In the genomic region with DNA sequence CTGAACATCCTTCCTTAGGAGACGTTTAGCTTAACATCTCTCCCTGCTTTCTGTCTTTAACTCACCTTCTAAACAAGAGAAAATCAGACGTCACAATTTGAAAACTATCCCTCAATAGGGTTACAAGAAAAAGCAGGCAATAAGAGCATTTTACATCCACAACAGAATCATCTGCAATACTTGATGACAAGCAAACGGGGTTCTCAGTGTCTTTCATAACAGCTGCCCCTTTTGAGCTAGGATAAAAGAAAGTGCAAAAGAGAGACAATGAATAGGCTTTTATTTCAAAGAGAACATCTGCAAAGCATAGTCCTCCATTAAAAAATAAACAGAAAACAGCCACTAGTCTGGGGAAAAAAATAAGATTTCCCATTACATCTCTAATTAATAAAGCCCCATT, we compare ENCODE assay signal across 20 cellular contexts. TPM values are rescaled to one million over a fixed set of nuclear protein-coding genes. Genes with fewer than 3 reads are reported as not detected.
DNase-seq lines count a peak whose midpoint lies in the region; ATAC-seq and TF ChIP-seq lines count a peak whose summit lies in the region.
"Had no signal": no experiment of that assay in that cellular context is flagged by ENCODE, and none has a peak within 500 bp of the region (broad histone marks: within the 10 kb centered on the region; RNA-seq: fewer than 3 reads in every experiment).

No MANE protein-coding gene starts in this region.

- CTCF ChIA-PET in PC-3 (lab: Charles Lee) = no interaction called here

- no peak overlapping the region for H3K27ac Mint-ChIP-seq in type B pancreatic cell
- H3K27ac Mint-ChIP-seq: CD8-positive, alpha-beta memory T cell had no signal

- H3K4me3 Mint-ChIP-seq in type B pancreatic cell = no peak overlapping the region
- H3K4me3 Mint-ChIP-seq: CD8-positive, alpha-beta memory T cell had no signal

- intact Hi-C loops in PC-3 (cut with micrococcal nuclease) = no loop called here

- H4K20me1 ChIP-seq in OCI-LY1 (ENCODE audit: insufficient read depth, low read length) = no peaks in the 10 kb centered on the region
- H4K20me1 ChIP-seq in neural cell (ENCODE audit: insufficient read depth) = no peaks in the 10 kb centered on the region
- H4K20me1 ChIP-seq in PC-3 (ENCODE audit: low read length) = no peaks in the 10 kb centered on the region

- H3K36me3 ChIP-seq in HUES48 (ENCODE audit: control insufficient read depth, insufficient read depth, low read length) = no peaks in the 10 kb centered on the region
- peaks cover 31% of the 10 kb centered on the region; the same call in 1 of the 2 replicates for H3K36me3 ChIP-seq in OCI-LY1 (ENCODE audit: insufficient read depth, low read length)
- H3K36me3 ChIP-seq in neural cell (ENCODE audit: insufficient read depth, low read length) = no peaks in the 10 kb centered on the region
- H3K36me3 ChIP-seq in PC-3 (ENCODE audit: low read depth, low read length) = no peaks in the 10 kb centered on the region

- no peak overlapping the region for H3K4me3 ChIP-seq in HUES48 (ENCODE audit: low read depth, low read length)
- no peak overlapping the region for H3K4me3 ChIP-seq in OCI-LY1 (ENCODE audit: low read depth, low read length, poor library complexity, severe bottlenecking)
- no peak overlapping the region for H3K4me3 ChIP-seq in neural cell (ENCODE audit: low read length)
- H3K4me3 ChIP-seq in PC-3 (ENCODE audit: low read length) = no peak overlapping the region
- H3K4me3 ChIP-seq: BLaER1 treated with 17β-estradiol and CSF1 and Interleukin-3, amounts not matched to agents 10 nM and 100 nM had no signal

- no peaks in the 10 kb centered on the region for H3K9me3 Mint-ChIP-seq in type B pancreatic cell
- H3K9me3 Mint-ChIP-seq: CD8-positive, alpha-beta memory T cell had no signal

- H3K9me2 ChIP-seq in OCI-LY1 (ENCODE audit: low read depth, low read length) = no peaks in the 10 kb centered on the region
- H3K9me2 ChIP-seq in neural cell (ENCODE audit: insufficient read depth, low read length) = no peaks in the 10 kb centered on the region
- H3K9me2 ChIP-seq in PC-3 (replicated peaks; ENCODE audit: low read length) = no peaks in the 10 kb centered on the region

- H3K27me3 ChIP-seq in HUES48 (ENCODE audit: control insufficient read depth, insufficient read depth, low read length) = no peaks in the 10 kb centered on the region
- no peaks in the 10 kb centered on the region for H3K27me3 ChIP-seq in OCI-LY1 (ENCODE audit: insufficient read depth, low read length)
- no peaks in the 10 kb centered on the region for H3K27me3 ChIP-seq in neural cell (ENCODE audit: insufficient read depth, low read depth, low read length)
- no peaks in the 10 kb centered on the region for H3K27me3 ChIP-seq in PC-3 (ENCODE audit: low read length)
- H3K27me3 ChIP-seq: BLaER1 treated with 17β-estradiol and CSF1 and Interleukin-3, amounts not matched to agents 10 nM and 100 nM had no signal

- POLR2A ChIA-PET in PC-3 (lab: Charles Lee; ENCODE audit: unreplicated experiment) = no interaction called here

- peaks cover 55% of the 10 kb centered on the region for H3K79me2 ChIP-seq in OCI-LY1 (ENCODE audit: insufficient read depth, low read length)
- H3K79me2 ChIP-seq in neural cell (replicated peaks; ENCODE audit: insufficient read depth, low read length) = peaks cover 46% of the 10 kb centered on the region
- H3K79me2 ChIP-seq in PC-3 (ENCODE audit: low read length) = no peaks in the 10 kb centered on the region

- H3K4me2 ChIP-seq in OCI-LY1 (ENCODE audit: low read length) = no peak overlapping the region; the same call in 1 of the 2 replicates
- no peak overlapping the region for H3K4me2 ChIP-seq in neural cell (ENCODE audit: low read length)
- no peak overlapping the region for H3K4me2 ChIP-seq in PC-3 (ENCODE audit: low read length)

- no peak overlapping the region for H2AFZ ChIP-seq in OCI-LY1 (ENCODE audit: low read length)
- no peak overlapping the region for H2AFZ ChIP-seq in neural cell (ENCODE audit: low read depth, low read length)
- no peak overlapping the region for H2AFZ ChIP-seq in PC-3 (ENCODE audit: low read length)

- no peak for ATAC-seq in PC-3
- ATAC-seq: SK-N-SH treated with all-trans-retinoic acid at 6 μM for 48 hours had no signal

- no peaks in the 10 kb centered on the region for H3K27me3 Mint-ChIP-seq in type B pancreatic cell
- H3K27me3 Mint-ChIP-seq: CD8-positive, alpha-beta memory T cell had no signal

- BruUV-seq in PC-3 (replicated peaks; lab: Mats Ljungman, UMichigan) = no TSS peak

- no peaks in the 10 kb centered on the region; the same call in 1 of the 2 replicates for H3F3A ChIP-seq in OCI-LY1 (ENCODE audit: insufficient read depth, low read length)
- no peaks in the 10 kb centered on the region for H3F3A ChIP-seq in neural cell (ENCODE audit: insufficient read depth, low read length, poor library complexity, severe bottlenecking)
- no peaks in the 10 kb centered on the region for H3F3A ChIP-seq in PC-3 (ENCODE audit: low read length, unreplicated experiment)

- H3K4me1 Mint-ChIP-seq in type B pancreatic cell (ENCODE audit: unreplicated experiment) = peaks cover 16% of the 10 kb centered on the region

- H3K4me1 ChIP-seq in HUES48 (ENCODE audit: control insufficient read depth, insufficient read depth, low read length) = peaks cover 19% of the 10 kb centered on the region
- H3K4me1 ChIP-seq in OCI-LY1 (ENCODE audit: insufficient read depth, low read length, severe bottlenecking) = peaks cover 97% of the 10 kb centered on the region
- no peaks in the 10 kb centered on the region for H3K4me1 ChIP-seq in PC-3 (ENCODE audit: insufficient read depth, low read length)

- H3K9ac ChIP-seq in HUES48 (ENCODE audit: low read depth, low read length) = 0 out of 2 replicates have a peak overlapping the region, but pooled peaks have one; percentile 12
- peak overlapping the region; percentile 5; the same call in 1 of the 2 replicates for H3K9ac ChIP-seq in OCI-LY1 (ENCODE audit: low read length)
- H3K9ac ChIP-seq in neural cell (ENCODE audit: low read length) = no peak overlapping the region
- no peak overlapping the region for H3K9ac ChIP-seq in PC-3 (ENCODE audit: low read length)
- H3K9ac ChIP-seq: BLaER1 treated with 17β-estradiol and CSF1 and Interleukin-3, amounts not matched to agents 10 nM and 100 nM had no signal

- H3K9me3 ChIP-seq in HUES48 (ENCODE audit: control insufficient read depth, insufficient read depth, low read length) (no peaks in the 10 kb centered on the region), OCI-LY1 (ENCODE audit: low read length) (no peaks in the 10 kb centered on the region), neural cell (ENCODE audit: low read length) (no peaks in the 10 kb centered on the region), PC-3 (ENCODE audit: low read length) (no peaks in the 10 kb centered on the region)
- H3K9me3 ChIP-seq: BLaER1 treated with 17β-estradiol and CSF1 and Interleukin-3, amounts not matched to agents 10 nM and 100 nM had no signal

- TF ChIP-seq CTCF in OCI-LY1 (IDR thresholded peaks at IDR 0.05; ENCODE audit: low read length) (no peak), neural cell (IDR thresholded peaks at IDR 0.05; ENCODE audit: poor library complexity, severe bottlenecking) (no peak), type B pancreatic cell (conservative IDR thresholded peaks at IDR 0.05) (no peak), PC-3 (conservative IDR thresholded peaks at IDR 0.05; ENCODE audit: low read depth, low read length) (no peak)

- H3K36me3 Mint-ChIP-seq in type B pancreatic cell = no peaks in the 10 kb centered on the region

- DNase-seq in type B pancreatic cell (ENCODE audit: extremely low spot score, unreplicated experiment) (no peak), PC-3 (no peak), 8988T (no peak), SK-N-DZ (ENCODE audit: low spot score) (no peak)
- DNase-seq: CD8-positive, alpha-beta memory T cell; DMS53; KG1; MV-4-11; NCI-H1694 treated with DMSO at 0.1 percent for 48 hours; NCI-H446; NCI-H69; NK-92 treated with Interleukin-12 subunit alpha and Interleukin-12 subunit beta, amount 100 ng/mL, for 24 hours; OCI-M1; SHP77 had no signal

- peak; percentile 8 for TF ChIP-seq RAD21 in neural cell (conservative IDR thresholded peaks at IDR 0.05)

- H3K27ac ChIP-seq in HUES48 (ENCODE audit: low read depth, low read length) = no peak overlapping the region
- peak overlapping the region; percentile 99 for H3K27ac ChIP-seq in OCI-LY1 (ENCODE audit: low read depth, low read length, poor library complexity, severe bottlenecking)
- peak overlapping the region; percentile 50 for H3K27ac ChIP-seq in cingulate gyrus (ENCODE audit: low read depth, low read length)
- no peak overlapping the region for H3K27ac ChIP-seq in neural cell (ENCODE audit: low read length)
- no peak overlapping the region for H3K27ac ChIP-seq in PC-3 (ENCODE audit: low read length)
- H3K27ac ChIP-seq: BLaER1 treated with 17β-estradiol and CSF1 and Interleukin-3, amounts not matched to agents 10 nM and 100 nM had no signal

- no peak for TF ChIP-seq EP300 in neural cell (conservative IDR thresholded peaks at IDR 0.05; ENCODE audit: poor library complexity, severe bottlenecking)

TF ChIP-seq in neural cell, 6 proteins besides CTCF, POLR2A, EP300 and RAD21 (continues in another document):
- TF ChIP-seq TAF1 (IDR thresholded peaks at IDR 0.05; ENCODE audit: low read depth) (no peak), POLR2AphosphoS5 (IDR thresholded peaks at IDR 0.05) (no peak), MXI1 (conservative IDR thresholded peaks at IDR 0.05; ENCODE audit: poor library complexity, severe bottlenecking) (no peak), SMC3 (conservative IDR thresholded peaks at IDR 0.05; ENCODE audit: poor library complexity) (no peak), EZH2 (IDR thresholded peaks at IDR 0.05; ENCODE audit: borderline replicate concordance, insufficient read depth, low read length, poor library complexity, severe bottlenecking) (no peak)

RNA-seq across cellular contexts. Expression of a gene that starts 13.2 kb away (rescaled TPM):
- 3.3 and 4.5 TPM in 2 replicates for polyA plus RNA-seq in neural cell
- polyA minus RNA-seq in neural cell = 20.7 and 25.6 TPM in 2 replicates
- total RNA-seq in type B pancreatic cell (ENCODE audit: low replicate concordance) = 14.3 and 14.9 TPM in 2 replicates
- total RNA-seq in PC-3 (2014; rRNA removed) = not detected in 2 replicates
- polyA plus RNA-seq in SK-N-DZ (2014; cell fraction: cytosol; rRNA removed) = 1.6 TPM in 2 replicates
- polyA plus RNA-seq in SK-N-DZ (2014; cell fraction: nucleus; rRNA removed) = 1.2 and 1.4 TPM in 2 replicates

Comparison
In these comparisons a context has a peak if more than half of its experiments do, and no peak if none do; other contexts are left out.
1. H3K27ac ChIP-seq: peak in OCI-LY1 (single experiment) and cingulate gyrus (single experiment); none in HUES48 (single experiment), neural cell (single experiment) and PC-3 (single experiment).
2. H3K9ac ChIP-seq: peak in HUES48 (single experiment) and OCI-LY1 (single experiment); none in neural cell (single experiment) and PC-3 (single experiment).
3. RNA of a gene that starts 13.2 kb away (total RNA-seq): 14.3 to 14.9 TPM in type B pancreatic cell; not detected in PC-3; every median in the first group is over 10 times any median in the second.